ENCODE assay signal across 12 cellular contexts in genomic region chr9:12923472-12924009, GRCh38.
DNase-seq lines count a peak whose midpoint lies in the region; ATAC-seq and TF ChIP-seq lines count a peak whose summit lies in the region.
"Had no signal": no experiment of that assay in that cellular context is flagged by ENCODE, and none has a peak within 500 bp of the region (broad histone marks: within the 10 kb centered on the region; RNA-seq: fewer than 3 reads in every experiment).

No MANE protein-coding gene starts in this region.

- peaks cover 0 to 2% of the 10 kb centered on the region in 2 experiments for H3K4me1 ChIP-seq in trophoblast cell (ENCODE audit: control insufficient read depth in 1 of 2, insufficient read depth in 2 of 2, low read length in 2 of 2)

- H3K27me3 ChIP-seq in trophoblast cell (ENCODE audit: insufficient read depth, low read length): no peaks in the 10 kb centered on the region

- no peak overlapping the region for H3K9ac ChIP-seq in trophoblast cell (ENCODE audit: low read length)
- H3K9ac ChIP-seq: KMS-11 had no signal

- peak overlapping the region; percentile 0 for H4K91ac ChIP-seq in trophoblast cell (ENCODE audit: low read depth, low read length)

- H3K4me3 ChIP-seq in foreskin fibroblast (ENCODE audit: low read depth in 1 of 2, low read length in 2 of 2) (no peak overlapping the region), trophoblast cell (ENCODE audit: low read depth, low read length) (no peak overlapping the region)

- no peak overlapping the region for H3K14ac ChIP-seq in trophoblast cell (ENCODE audit: low read length)

- no peak overlapping the region for H4K8ac ChIP-seq in trophoblast cell (ENCODE audit: low read depth, low read length)

- H2BK12ac ChIP-seq in trophoblast cell (ENCODE audit: low read length): no peak overlapping the region

- H2AFZ ChIP-seq in trophoblast cell (ENCODE audit: insufficient read depth, low read length, poor library complexity): no peak overlapping the region

- peak; percentile 95 for ATAC-seq in SK-N-SH treated with all-trans-retinoic acid at 6 μM for 48 hours
- no peak for ATAC-seq in HG03175 (IDR thresholded peaks at IDR 0.05; ENCODE audit: unreplicated experiment)
- ATAC-seq in GM19351 (IDR thresholded peaks at IDR 0.05; ENCODE audit: unreplicated experiment): no peak
- ATAC-seq in GM18870 (IDR thresholded peaks at IDR 0.05; ENCODE audit: unreplicated experiment): no peak
- ATAC-seq: natural killer cell treated with Interleukin-12 subunit alpha and Interleukin-12 subunit beta and Interleukin-15 and Interleukin-18, amount 100 ng/mL, for 72 hours had no signal

- H2BK120ac ChIP-seq in trophoblast cell (ENCODE audit: insufficient read depth, low read length, poor library complexity): no peak overlapping the region

- no peak overlapping the region for H3K4ac ChIP-seq in trophoblast cell (ENCODE audit: low read depth, low read length)

- H3K4me2 ChIP-seq in trophoblast cell (ENCODE audit: low read length): no peak overlapping the region
- H3K4me2 ChIP-seq: KMS-11 had no signal

- no peak overlapping the region for H2AK5ac ChIP-seq in trophoblast cell (ENCODE audit: low read length)

- DNase-seq in AG09319 (ENCODE audit: extremely low read depth, low read depth) (peak; percentile 97), foreskin fibroblast (peak; percentile 95 to 98), trophoblast cell (peak in 1 of 2 donors; percentile 56), NCI-H1694 treated with DMSO at 0.1 percent for 48 hours (lab: John Stamatoyannopoulos, UW) (no peak)
- DNase-seq: CD4-positive, alpha-beta memory T cell; hippocampal formation had no signal

- no peak overlapping the region for H4K12ac ChIP-seq in trophoblast cell (ENCODE audit: low read depth, low read length)

- H3K9me3 ChIP-seq in trophoblast cell (ENCODE audit: insufficient read depth, low read depth, low read length): no peaks in the 10 kb centered on the region

- no peak overlapping the region for H2BK5ac ChIP-seq in trophoblast cell (ENCODE audit: low read depth, low read length, poor library complexity)

- no peak overlapping the region for H3K27ac ChIP-seq in trophoblast cell (ENCODE audit: low read depth, low read length)
- H3K27ac ChIP-seq: KMS-11 had no signal

- H3K36me3 ChIP-seq in trophoblast cell (ENCODE audit: control insufficient read depth in 1 of 2, insufficient read depth in 2 of 2, low read length in 2 of 2): no peaks in the 10 kb centered on the region

- no peak overlapping the region for H3K18ac ChIP-seq in trophoblast cell (ENCODE audit: low read length)

- WGBS in trophoblast cell (ENCODE audit: extremely low coverage, insufficient coverage, insufficient read length): no CpG with 5 or more reads among the region's 1 CpG

- no peaks in the 10 kb centered on the region for H3K79me2 ChIP-seq in trophoblast cell (ENCODE audit: control insufficient read depth, insufficient read depth, low read length, poor library complexity)

- no peaks in the 10 kb centered on the region for H3K79me1 ChIP-seq in trophoblast cell (ENCODE audit: low read length)

- no peak overlapping the region for H3K23ac ChIP-seq in trophoblast cell (ENCODE audit: low read length)

- TF ChIP-seq CTCF in AG09319 (IDR thresholded peaks at IDR 0.05; ENCODE audit: low read depth, low read length): no peak
- TF ChIP-seq CTCF in foreskin fibroblast (IDR thresholded peaks at IDR 0.05; ENCODE audit: low read depth, low read length): no peak

TF ChIP-seq in SK-N-SH treated with all-trans-retinoic acid at 6 μM for 48 hours, 23 proteins besides CTCF, POLR2A, EP300 and RAD21:
- TF ChIP-seq OSR1 (CRISPR knock-in tag; IDR thresholded peaks at IDR 0.05): no peak
- TF ChIP-seq PATZ1 (CRISPR knock-in tag; IDR thresholded peaks at IDR 0.05; ENCODE audit: borderline replicate concordance): no peak
- no peak for TF ChIP-seq GLIS3 (CRISPR knock-in tag; IDR thresholded peaks at IDR 0.05)
- TF ChIP-seq TCF4 (CRISPR knock-in tag; IDR thresholded peaks at IDR 0.05; ENCODE audit: borderline replicate concordance): no peak
- no peak for TF ChIP-seq ZNF70 (CRISPR knock-in tag; IDR thresholded peaks at IDR 0.05)
- no peak for TF ChIP-seq ZNF565 (CRISPR knock-in tag; conservative IDR thresholded peaks at IDR 0.05; ENCODE audit: low read depth)
